ENCODE assay signal across 20 cellular contexts in genomic region chr10:16674147-16674703, GRCh38.
DNase-seq lines count a peak whose midpoint lies in the region; ATAC-seq and TF ChIP-seq lines count a peak whose summit lies in the region.
"Had no signal": no experiment of that assay in that cellular context is flagged by ENCODE, and none has a peak within 500 bp of the region (broad histone marks: within the 10 kb centered on the region; RNA-seq: fewer than 3 reads in every experiment).

No MANE protein-coding gene starts in this region.

- H3K36me3 ChIP-seq in IMR-90 (ENCODE audit: control insufficient read depth, insufficient read depth, low read length) (no peaks in the 10 kb centered on the region), gastroesophageal sphincter (peaks cover 0 to 5% of the 10 kb centered on the region in 2 donors)
- H3K36me3 ChIP-seq: vagina had no signal

- no peak overlapping the region; a peak in 1 of 4 replicates for H4K8ac ChIP-seq in IMR-90 (ENCODE audit: low read depth in 2 of 2, low read length in 2 of 2)

- H3K9ac ChIP-seq in IMR-90 (ENCODE audit: low read depth, low read length), result no peak overlapping the region

- H3K4ac ChIP-seq in IMR-90 (ENCODE audit: low read depth, low read length), result no peak overlapping the region

- intact Hi-C loops in IMR-90 (cut with micrococcal nuclease), result loop anchor here (5.0 kb wide), 1 partner anchor 62 kb away; no protein-coding TSS in a partner anchor

- H3K4me3 ChIP-seq in IMR-90 (ENCODE audit: insufficient read depth, low read depth, low read length) (no peak overlapping the region), gastroesophageal sphincter (no peak overlapping the region)
- H3K4me3 ChIP-seq: skin epidermis, testis, vagina had no signal

- no peak overlapping the region for H2AFZ ChIP-seq in IMR-90 (replicated peaks; ENCODE audit: low read length, poor library complexity)

- H3K23ac ChIP-seq in IMR-90 (ENCODE audit: low read depth, low read length), result no peak overlapping the region

- no peak overlapping the region for H2AK5ac ChIP-seq in IMR-90 (ENCODE audit: low read depth, low read length)

- H3K9me3 ChIP-seq in IMR-90 (ENCODE audit: control insufficient read depth, insufficient read depth, low read length), result no peaks in the 10 kb centered on the region
- H3K9me3 ChIP-seq in gastroesophageal sphincter, result no peaks in the 10 kb centered on the region
- H3K9me3 ChIP-seq: testis, vagina had no signal

- no peak overlapping the region for H3K18ac ChIP-seq in IMR-90 (ENCODE audit: low read depth, low read length)

- in situ Hi-C loops in IMR-90 (cut with MboI; ENCODE audit: low sequenced_read_pairs), result no loop called here

- DNase-seq in IMR-90 (no peak), NCI-H2029 (lab: John Stamatoyannopoulos, UW) (peak; percentile 70), NCI-H748 (lab: John Stamatoyannopoulos, UW; ENCODE audit: unreplicated experiment) (peak; percentile 84), left kidney (ENCODE audit: low read depth, low spot score) (peak; percentile 5)
- no peak for DNase-seq in activated naive CD4-positive, alpha-beta T cell treated with anti-CD3 and anti-CD28 coated beads, Interleukin-2, amount 50 U/mL, for 16 hours
- DNase-seq: activated CD8-positive, alpha-beta memory T cell treated with anti-CD3 and anti-CD28 coated beads for 24 hours; activated naive CD4-positive, alpha-beta T cell; activated T-cell treated with anti-CD3 and anti-CD28 coated beads, Interleukin-2, amount 50 U/mL, for 4 hours; amniotic stem cell; GDM1; mammary epithelial cell; NCI-H524; occipital lobe; stimulated activated CD4-positive, alpha-beta T cell treated with anti-CD3 and anti-CD28 coated beads, Interleukin-1b, Interleukin-23, amount 100 ng/mL, for 48 hours; testis had no signal

- 83% methylated on average over 5 of the region's 9 CpGs; no CpG with 5 or more reads in 1 of the 2 experiments for WGBS in IMR-90 (ENCODE audit: extremely low coverage in 2 of 2, insufficient read length in 1 of 2), 2 experiments
- WGBS in gastroesophageal sphincter (ENCODE audit: low coverage in 1 of 2), 2 donors, result 83 to 87% methylated on average over 5 to 7 of the region's 9 CpGs

- TF ChIP-seq CTCF in IMR-90 (conservative IDR thresholded peaks at IDR 0.05; ENCODE audit: low read depth, low read length) (no peak), gastroesophageal sphincter (IDR thresholded peaks at IDR 0.05) (no peak)

- no peak overlapping the region for H2BK15ac ChIP-seq in IMR-90 (ENCODE audit: low read depth, low read length)

- H3K4me2 ChIP-seq in IMR-90 (ENCODE audit: low read depth, low read length), result no peak overlapping the region

- H3K27me3 ChIP-seq in IMR-90 (ENCODE audit: control insufficient read depth, insufficient read depth, low read length) (no peaks in the 10 kb centered on the region), gastroesophageal sphincter (no peaks in the 10 kb centered on the region)
- H3K27me3 ChIP-seq: testis, vagina had no signal

- H2AK9ac ChIP-seq in IMR-90 (replicated peaks; ENCODE audit: low read depth, low read length, poor library complexity), result no peak overlapping the region

- no peak overlapping the region for H4K5ac ChIP-seq in IMR-90 (ENCODE audit: low read depth, low read length)

- ATAC-seq in IMR-90 (ENCODE audit: low read depth) (no peak), HG03460 (IDR thresholded peaks at IDR 0.05; ENCODE audit: unreplicated experiment) (no peak), gastroesophageal sphincter (no peak)
- ATAC-seq: activated T-cell treated with anti-CD3 and anti-CD28 coated beads, Interleukin-2, amount 50 U/mL, for 4 hours; stimulated activated effector memory CD8-positive, alpha-beta T cell treated with anti-CD3 and anti-CD28 coated beads, Interleukin-12 subunit alpha, Interleukin-12 subunit beta, amount 100 ng/mL, for 72 hours had no signal

- no peak overlapping the region for H3K14ac ChIP-seq in IMR-90 (replicated peaks; ENCODE audit: low read depth, low read length)

- no peak overlapping the region for H3K56ac ChIP-seq in IMR-90 (ENCODE audit: extremely low read depth, insufficient read depth, low read length)

- no TSS peak for BruUV-seq in IMR-90 (replicated peaks; lab: Mats Ljungman, UMichigan)

- H4K91ac ChIP-seq in IMR-90 (ENCODE audit: insufficient read depth, low read depth, low read length), result no peak overlapping the region

- H3K4me1 ChIP-seq in IMR-90 (ENCODE audit: control insufficient read depth, insufficient read depth, low read length) (no peaks in the 10 kb centered on the region), gastroesophageal sphincter (no peaks in the 10 kb centered on the region)
- H3K4me1 ChIP-seq: testis, vagina had no signal

- TF ChIP-seq POLR2A in IMR-90 (IDR thresholded peaks at IDR 0.05; ENCODE audit: low read depth, low read length) (no peak), gastroesophageal sphincter (IDR thresholded peaks at IDR 0.05) (no peak)

- no peaks in the 10 kb centered on the region for H3K9me1 ChIP-seq in IMR-90 (ENCODE audit: insufficient read depth, low read length)

- H4K20me1 ChIP-seq in IMR-90 (ENCODE audit: insufficient read depth, low read length), result peaks cover 16% of the 10 kb centered on the region; the same call in 1 of the 2 replicates

- POLR2A ChIA-PET in IMR-90 (lab: Charles Lee; ENCODE audit: unreplicated experiment), result no interaction called here

- no peak for TF ChIP-seq RAD21 in IMR-90 (IDR thresholded peaks at IDR 0.05; ENCODE audit: low read length)

- no peak for TF ChIP-seq EP300 in gastroesophageal sphincter (IDR thresholded peaks at IDR 0.05)

- peaks cover 8 to 10% of the 10 kb centered on the region in 2 experiments; a peak in 2 of 4 replicates for H3K79me1 ChIP-seq in IMR-90 (ENCODE audit: low read depth in 1 of 2, low read length in 2 of 2)

- no peak overlapping the region for H2BK120ac ChIP-seq in IMR-90 (ENCODE audit: low read depth, low read length)

- H2BK20ac ChIP-seq in IMR-90 (ENCODE audit: low read depth, low read length), result no peak overlapping the region

- H3K27ac ChIP-seq in IMR-90 (ENCODE audit: insufficient read depth, low read length), result no peak overlapping the region
- no peak overlapping the region for H3K27ac ChIP-seq in gastroesophageal sphincter
- H3K27ac ChIP-seq: skin epidermis, testis, vagina had no signal

- no peak overlapping the region for H2BK5ac ChIP-seq in IMR-90 (ENCODE audit: low read depth, low read length, poor library complexity, severe bottlenecking)

- CTCF ChIA-PET in IMR-90 (lab: Yijun Ruan, JAX), result no interaction called here

- dilution Hi-C loops in IMR-90 (cut with HindIII; ENCODE audit: low sequenced_read_pairs, unreplicated experiment), result no loop called here

TF ChIP-seq in IMR-90, 13 proteins besides CTCF, POLR2A, EP300 and RAD21:
- TF ChIP-seq MAFK (IDR thresholded peaks at IDR 0.05; ENCODE audit: low read depth, low read length) (0 out of 2 replicates have a peak, but pooled peaks have one; percentile 23), BHLHE40 (IDR thresholded peaks at IDR 0.05; ENCODE audit: low read depth, low read length) (no peak)

Comparison
In these comparisons a context has a peak if more than half of its experiments do, and no peak if none do; other contexts are left out.
1. DNase-seq: peak in NCI-H2029 (single experiment), NCI-H748 (single experiment) and left kidney (single experiment); none in IMR-90 (single experiment) and activated naive CD4-positive, alpha-beta T cell treated with anti-CD3 and anti-CD28 coated beads, Interleukin-2, amount 50 U/mL, for 16 hours (single experiment).